1 cellular context compared by ENCODE assay signal in genomic region chr9:126919193-126919592, GRCh38.
A peak's percentile ranks its signal among the peaks of the same experiment; 100 is the strongest.
TF ChIP-seq lines count a peak whose summit lies in the region.

No MANE protein-coding gene starts in this region.

TF ChIP-seq in HepG2, 621 proteins besides CTCF, POLR2A, EP300 and RAD21 (continued from another document and continues in another):
- TF ChIP-seq ARID3A (IDR thresholded peaks at IDR 0.05; ENCODE audit: low read depth, low read length) (peak; percentile 87), ZFX (CRISPR knock-in tag; IDR thresholded peaks at IDR 0.05; ENCODE audit: low read depth) (peak; percentile 38; the same call in 1 of the 2 replicates), HNF1A (IDR thresholded peaks at IDR 0.05; ENCODE audit: low read depth) (peak; percentile 61), HNF1A (CRISPR knock-in tag; IDR thresholded peaks at IDR 0.05; ENCODE audit: borderline replicate concordance) (no peak), FOXO1 (CRISPR knock-in tag; IDR thresholded peaks at IDR 0.05) (peak; percentile 24; the same call in 1 of the 2 replicates), THAP9 (CRISPR knock-in tag; IDR thresholded peaks at IDR 0.05; ENCODE audit: borderline replicate concordance) (no peak), FOXP4 (CRISPR knock-in tag; IDR thresholded peaks at IDR 0.05) (0 out of 2 replicates have a peak, but pooled peaks have one; percentile 29), PAX8 (CRISPR knock-in tag; IDR thresholded peaks at IDR 0.05; ENCODE audit: borderline replicate concordance) (no peak), FOXA3 (CRISPR knock-in tag; IDR thresholded peaks at IDR 0.05) (peak; percentile 77), PBX2 (CRISPR knock-in tag; IDR thresholded peaks at IDR 0.05) (no peak), PCBP1 (IDR thresholded peaks at IDR 0.05; ENCODE audit: borderline replicate concordance, low read depth, low read length) (no peak), ZNF281 (CRISPR knock-in tag; IDR thresholded peaks at IDR 0.05; ENCODE audit: borderline replicate concordance) (peak; percentile 88), ZNF703 (CRISPR knock-in tag; IDR thresholded peaks at IDR 0.05; ENCODE audit: borderline replicate concordance) (no peak), GLMP (CRISPR knock-in tag; IDR thresholded peaks at IDR 0.05; ENCODE audit: borderline replicate concordance) (no peak), ZNF512B (CRISPR knock-in tag; IDR thresholded peaks at IDR 0.05; ENCODE audit: borderline replicate concordance) (no peak), CBFB (CRISPR knock-in tag; IDR thresholded peaks at IDR 0.05) (no peak), REPIN1 (CRISPR knock-in tag; IDR thresholded peaks at IDR 0.05; ENCODE audit: borderline replicate concordance, low read depth) (0 out of 2 replicates have a peak, but pooled peaks have one; percentile 22), ZNF383 (CRISPR knock-in tag; IDR thresholded peaks at IDR 0.05; ENCODE audit: borderline replicate concordance) (no peak), ZNF362 (CRISPR knock-in tag; IDR thresholded peaks at IDR 0.05; ENCODE audit: borderline replicate concordance) (peak; percentile 83), NR0B2 (CRISPR knock-in tag; IDR thresholded peaks at IDR 0.05) (no peak), HMG20A (CRISPR knock-in tag; IDR thresholded peaks at IDR 0.05; ENCODE audit: borderline replicate concordance) (peak; percentile 75; the same call in 1 of the 2 replicates), SIN3A (IDR thresholded peaks at IDR 0.05; ENCODE audit: borderline replicate concordance, low read depth, low read length) (no peak), RFX3 (CRISPR knock-in tag; IDR thresholded peaks at IDR 0.05) (no peak), SOX5 (CRISPR knock-in tag; IDR thresholded peaks at IDR 0.05; ENCODE audit: borderline replicate concordance) (peak; percentile 99)
